Comparison of ENCODE assay signal across 23 cellular contexts in the genomic region with DNA sequence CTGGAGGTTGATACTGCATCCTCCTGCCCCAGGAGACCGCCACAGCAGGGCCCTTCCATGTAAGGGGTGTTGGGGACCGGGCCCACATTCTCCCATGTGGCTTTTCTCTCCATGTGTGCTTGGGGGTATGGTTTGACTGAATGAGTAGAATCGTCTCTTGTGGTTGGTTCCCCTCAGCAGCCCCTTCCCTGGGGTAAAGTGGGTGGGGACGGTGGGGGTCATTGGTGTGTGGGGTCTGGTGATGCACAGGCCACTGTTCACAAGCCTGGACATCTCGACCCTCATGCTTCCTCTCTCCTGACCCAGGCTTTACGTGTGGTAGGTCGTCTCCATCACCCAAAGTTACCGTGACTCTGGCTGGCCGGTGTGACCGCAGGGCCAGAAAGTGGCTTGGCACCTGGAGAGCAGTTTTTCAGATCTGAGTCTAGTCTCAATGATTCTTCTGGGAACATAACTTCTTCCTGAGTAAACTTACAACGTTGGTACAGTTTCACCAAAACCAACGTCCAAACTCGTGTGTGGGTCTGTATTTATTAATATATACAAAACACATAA. TPM values are rescaled to one million over a fixed set of nuclear protein-coding genes. Genes with fewer than 3 reads are reported as not detected.
"Had no signal": no experiment of that assay in that cellular context is flagged by ENCODE, and none has a peak within 500 bp of the region (broad histone marks: within the 10 kb centered on the region; RNA-seq: fewer than 3 reads in every experiment).

No MANE protein-coding gene starts in this region.

- DNase-seq: IMR-90, KG1, MV-4-11, NCI-H1048, NCI-H1105, NCI-H1417, NCI-H1436 treated with DMSO at 0.1 percent for 48 hours, NCI-H1694, NCI-H187 treated with DMSO at 0.1 percent for 48 hours, NCI-H2029 treated with DMSO at 0.1 percent for 48 hours, NCI-H2171 treated with DMSO at 0.1 percent for 48 hours, NCI-H345, NCI-H446 treated with DMSO at 0.1 percent for 48 hours, NCI-H510A treated with DMSO at 0.1 percent for 48 hours, NCI-H526, NCI-H82, Right ventricle myocardium superior, RPMI8226, SIG-M5 had no signal

- H3K4me3 ChIP-seq: SJSA1, SK-N-MC had no signal

- H3K27ac ChIP-seq: SJSA1, SK-N-MC had no signal

- H3K27me3 ChIP-seq: SJSA1 had no signal

- H3K9me3 ChIP-seq: SJSA1 had no signal

- FAIRE-seq: RCC 7860 had no signal

RNA-seq across cellular contexts. Expression of a gene that starts 50.1 kb away (rescaled TPM):
- total RNA-seq: HT-29 had no signal
